ENCODE assay signal across 1 cellular context in the genomic region with DNA sequence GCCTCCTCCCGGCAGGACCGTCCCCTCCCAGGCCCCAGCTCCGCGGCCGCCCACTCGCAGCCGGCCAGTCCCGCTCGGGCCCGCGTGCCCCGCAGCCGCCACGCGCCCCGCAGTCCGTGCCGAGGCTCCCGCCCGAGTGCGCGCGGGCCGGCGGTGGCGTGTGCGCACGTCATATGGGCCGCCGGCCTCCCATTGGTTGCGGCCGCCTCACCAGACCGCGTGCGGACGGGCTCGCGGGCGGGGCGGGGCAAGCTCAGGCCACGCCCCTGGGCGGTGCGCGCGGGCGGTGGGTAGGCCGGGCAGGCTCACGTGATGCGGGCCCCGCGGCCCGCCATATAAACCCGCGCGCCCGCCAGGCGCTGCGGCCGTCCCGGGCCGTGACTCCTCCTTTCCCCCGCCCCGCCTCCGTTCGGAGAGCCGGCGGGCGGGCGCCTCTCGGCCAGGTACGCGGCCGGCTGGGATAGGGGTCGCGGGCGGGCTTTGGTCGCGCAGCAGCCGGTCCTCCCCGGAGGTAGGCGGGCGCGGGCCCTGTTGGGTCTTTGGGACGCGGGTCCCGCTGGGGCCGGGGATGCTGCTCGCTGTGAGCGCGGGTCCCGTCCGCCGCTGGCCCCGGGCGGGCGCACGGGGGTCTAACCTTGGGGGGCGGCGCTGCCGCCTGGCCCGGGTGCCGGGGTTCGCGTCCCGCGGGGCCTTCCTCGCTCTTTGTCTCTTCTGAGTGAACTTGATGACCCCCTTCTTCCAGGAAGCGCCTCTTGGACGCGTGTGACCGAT.
A peak's percentile ranks its signal among the peaks of the same experiment; 100 is the strongest.
TF ChIP-seq lines count a peak whose summit lies in the region.

A gene (plus strand): TSS at position 362 of the 771 bp plus-strand sequence. CDS start 408 bp downstream, at position 770.

TF ChIP-seq in K562, 482 proteins besides CTCF, POLR2A, EP300 and RAD21 (continued from another document):
- TF ChIP-seq, protein P1, sequence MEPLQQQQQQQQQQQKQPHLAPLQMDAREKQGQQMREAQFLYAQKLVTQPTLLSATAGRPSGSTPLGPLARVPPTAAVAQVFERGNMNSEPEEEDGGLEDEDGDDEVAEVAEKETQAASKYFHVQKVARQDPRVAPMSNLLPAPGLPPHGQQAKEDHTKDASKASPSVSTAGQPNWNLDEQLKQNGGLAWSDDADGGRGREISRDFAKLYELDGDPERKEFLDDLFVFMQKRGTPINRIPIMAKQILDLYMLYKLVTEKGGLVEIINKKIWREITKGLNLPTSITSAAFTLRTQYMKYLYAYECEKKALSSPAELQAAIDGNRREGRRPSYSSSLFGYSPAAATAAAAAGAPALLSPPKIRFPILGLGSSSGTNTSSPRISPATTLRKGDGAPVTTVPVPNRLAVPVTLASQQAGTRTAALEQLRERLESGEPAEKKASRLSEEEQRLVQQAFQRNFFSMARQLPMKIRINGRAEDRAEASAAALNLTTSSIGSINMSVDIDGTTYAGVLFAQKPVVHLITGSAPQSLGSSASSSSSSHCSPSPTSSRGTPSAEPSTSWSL (CRISPR knock-in tag; IDR thresholded peaks at IDR 0.05; ENCODE audit: borderline replicate concordance) = no peak
- TF ChIP-seq ZNF77 (CRISPR knock-in tag; IDR thresholded peaks at IDR 0.05) (no peak), ZNF699 (CRISPR knock-in tag; IDR thresholded peaks at IDR 0.05; ENCODE audit: insufficient replicate concordance) (peak; percentile 16), SUPT5H (IDR thresholded peaks at IDR 0.05) (peak; percentile 58), ERF (CRISPR knock-in tag; IDR thresholded peaks at IDR 0.05) (no peak; the same call in 1 of the 2 replicates), GTF2F1 (IDR thresholded peaks at IDR 0.05; ENCODE audit: low read depth, low read length) (peak; percentile 24; the same call in 1 of the 2 replicates), HNRNPLL (IDR thresholded peaks at IDR 0.05; ENCODE audit: low read depth, low read length, poor library complexity, severe bottlenecking) (peak; percentile 11), ZNF212 (CRISPR knock-in tag; IDR thresholded peaks at IDR 0.05) (0 out of 2 replicates have a peak, but pooled peaks have one; percentile 72), LCOR (CRISPR knock-in tag; IDR thresholded peaks at IDR 0.05) (no peak), NCOR1 (IDR thresholded peaks at IDR 0.05) (peak; percentile 40; the same call in 1 of the 2 replicates), PCBP1 (IDR thresholded peaks at IDR 0.05; ENCODE audit: low read depth, low read length, poor library complexity, severe bottlenecking) (peak; percentile 46), MYC (IDR thresholded peaks at IDR 0.05; ENCODE audit: low read depth, low read length) (peak; percentile 87; the same call in 1 of the 2 replicates), MYC (CRISPR knock-in tag; IDR thresholded peaks at IDR 0.05; ENCODE audit: borderline replicate concordance, low read depth) (no peak), POLR2H (tag; IDR thresholded peaks at IDR 0.05; ENCODE audit: low read depth) (peak; percentile 92), NR3C1 (CRISPR knock-in tag; IDR thresholded peaks at IDR 0.05) (no peak; the same call in 1 of the 2 replicates), ZBTB1 (CRISPR knock-in tag; IDR thresholded peaks at IDR 0.05; ENCODE audit: borderline replicate concordance, low read depth) (peak; percentile 91; the same call in 1 of the 2 replicates), ZNF197 (CRISPR knock-in tag; IDR thresholded peaks at IDR 0.05; ENCODE audit: low read depth) (no peak), HMG20B (CRISPR knock-in tag; IDR thresholded peaks at IDR 0.05) (no peak), ATF1 (CRISPR knock-in tag; IDR thresholded peaks at IDR 0.05) (no peak; the same call in 1 of the 2 replicates), ATF1 (tag; IDR thresholded peaks at IDR 0.05) (peak; percentile 64), MAZ (CRISPR knock-in tag; conservative IDR thresholded peaks at IDR 0.05 in 1 of 2, IDR thresholded peaks at IDR 0.05 in 1 of 2) (peak in 1 of 2 experiments; percentile 63; a peak in 3 of 4 replicates), FIP1L1 (IDR thresholded peaks at IDR 0.05; ENCODE audit: low read depth, low read length, poor library complexity, severe bottlenecking) (peak; percentile 71), ZBTB7A (IDR thresholded peaks at IDR 0.05; ENCODE audit: borderline replicate concordance, control insufficient read depth, low read depth, low read length) (peak; percentile 80), NFIC (IDR thresholded peaks at IDR 0.05) (peak; percentile 60; the same call in 1 of the 2 replicates), RBFOX2 (IDR thresholded peaks at IDR 0.05; ENCODE audit: low read depth, low read length) (peak; percentile 86), CREM (IDR thresholded peaks at IDR 0.05; ENCODE audit: low read depth) (peak; percentile 93)
- TF ChIP-seq, protein P2, sequence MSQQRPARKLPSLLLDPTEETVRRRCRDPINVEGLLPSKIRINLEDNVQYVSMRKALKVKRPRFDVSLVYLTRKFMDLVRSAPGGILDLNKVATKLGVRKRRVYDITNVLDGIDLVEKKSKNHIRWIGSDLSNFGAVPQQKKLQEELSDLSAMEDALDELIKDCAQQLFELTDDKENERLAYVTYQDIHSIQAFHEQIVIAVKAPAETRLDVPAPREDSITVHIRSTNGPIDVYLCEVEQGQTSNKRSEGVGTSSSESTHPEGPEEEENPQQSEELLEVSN (IDR thresholded peaks at IDR 0.05; ENCODE audit: borderline replicate concordance in 1 of 2, extremely low read depth in 1 of 2, insufficient read depth in 1 of 2, insufficient read length in 1 of 2, low read depth in 1 of 2, low read length in 1 of 2, poor library complexity in 1 of 2, severe bottlenecking in 1 of 2) = peak; percentile 99 to 100
- TF ChIP-seq, protein P3, sequence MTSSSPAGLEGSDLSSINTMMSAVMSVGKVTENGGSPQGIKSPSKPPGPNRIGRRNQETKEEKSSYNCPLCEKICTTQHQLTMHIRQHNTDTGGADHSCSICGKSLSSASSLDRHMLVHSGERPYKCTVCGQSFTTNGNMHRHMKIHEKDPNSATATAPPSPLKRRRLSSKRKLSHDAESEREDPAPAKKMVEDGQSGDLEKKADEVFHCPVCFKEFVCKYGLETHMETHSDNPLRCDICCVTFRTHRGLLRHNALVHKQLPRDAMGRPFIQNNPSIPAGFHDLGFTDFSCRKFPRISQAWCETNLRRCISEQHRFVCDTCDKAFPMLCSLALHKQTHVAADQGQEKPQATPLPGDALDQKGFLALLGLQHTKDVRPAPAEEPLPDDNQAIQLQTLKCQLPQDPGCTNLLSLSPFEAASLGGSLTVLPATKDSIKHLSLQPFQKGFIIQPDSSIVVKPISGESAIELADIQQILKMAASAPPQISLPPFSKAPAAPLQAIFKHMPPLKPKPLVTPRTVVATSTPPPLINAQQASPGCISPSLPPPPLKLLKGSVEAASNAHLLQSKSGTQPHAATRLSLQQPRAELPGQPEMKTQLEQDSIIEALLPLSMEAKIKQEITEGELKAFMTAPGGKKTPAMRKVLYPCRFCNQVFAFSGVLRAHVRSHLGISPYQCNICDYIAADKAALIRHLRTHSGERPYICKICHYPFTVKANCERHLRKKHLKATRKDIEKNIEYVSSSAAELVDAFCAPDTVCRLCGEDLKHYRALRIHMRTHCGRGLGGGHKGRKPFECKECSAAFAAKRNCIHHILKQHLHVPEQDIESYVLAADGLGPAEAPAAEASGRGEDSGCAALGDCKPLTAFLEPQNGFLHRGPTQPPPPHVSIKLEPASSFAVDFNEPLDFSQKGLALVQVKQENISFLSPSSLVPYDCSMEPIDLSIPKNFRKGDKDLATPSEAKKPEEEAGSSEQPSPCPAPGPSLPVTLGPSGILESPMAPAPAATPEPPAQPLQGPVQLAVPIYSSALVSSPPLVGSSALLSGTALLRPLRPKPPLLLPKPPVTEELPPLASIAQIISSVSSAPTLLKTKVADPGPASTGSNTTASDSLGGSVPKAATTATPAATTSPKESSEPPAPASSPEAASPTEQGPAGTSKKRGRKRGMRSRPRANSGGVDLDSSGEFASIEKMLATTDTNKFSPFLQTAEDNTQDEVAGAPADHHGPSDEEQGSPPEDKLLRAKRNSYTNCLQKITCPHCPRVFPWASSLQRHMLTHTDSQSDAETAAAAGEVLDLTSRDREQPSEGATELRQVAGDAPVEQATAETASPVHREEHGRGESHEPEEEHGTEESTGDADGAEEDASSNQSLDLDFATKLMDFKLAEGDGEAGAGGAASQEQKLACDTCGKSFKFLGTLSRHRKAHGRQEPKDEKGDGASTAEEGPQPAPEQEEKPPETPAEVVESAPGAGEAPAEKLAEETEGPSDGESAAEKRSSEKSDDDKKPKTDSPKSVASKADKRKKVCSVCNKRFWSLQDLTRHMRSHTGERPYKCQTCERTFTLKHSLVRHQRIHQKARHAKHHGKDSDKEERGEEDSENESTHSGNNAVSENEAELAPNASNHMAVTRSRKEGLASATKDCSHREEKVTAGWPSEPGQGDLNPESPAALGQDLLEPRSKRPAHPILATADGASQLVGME (CRISPR knock-in tag; IDR thresholded peaks at IDR 0.05) = peak; percentile 65; the same call in 1 of the 2 replicates
- TF ChIP-seq, protein P4, sequence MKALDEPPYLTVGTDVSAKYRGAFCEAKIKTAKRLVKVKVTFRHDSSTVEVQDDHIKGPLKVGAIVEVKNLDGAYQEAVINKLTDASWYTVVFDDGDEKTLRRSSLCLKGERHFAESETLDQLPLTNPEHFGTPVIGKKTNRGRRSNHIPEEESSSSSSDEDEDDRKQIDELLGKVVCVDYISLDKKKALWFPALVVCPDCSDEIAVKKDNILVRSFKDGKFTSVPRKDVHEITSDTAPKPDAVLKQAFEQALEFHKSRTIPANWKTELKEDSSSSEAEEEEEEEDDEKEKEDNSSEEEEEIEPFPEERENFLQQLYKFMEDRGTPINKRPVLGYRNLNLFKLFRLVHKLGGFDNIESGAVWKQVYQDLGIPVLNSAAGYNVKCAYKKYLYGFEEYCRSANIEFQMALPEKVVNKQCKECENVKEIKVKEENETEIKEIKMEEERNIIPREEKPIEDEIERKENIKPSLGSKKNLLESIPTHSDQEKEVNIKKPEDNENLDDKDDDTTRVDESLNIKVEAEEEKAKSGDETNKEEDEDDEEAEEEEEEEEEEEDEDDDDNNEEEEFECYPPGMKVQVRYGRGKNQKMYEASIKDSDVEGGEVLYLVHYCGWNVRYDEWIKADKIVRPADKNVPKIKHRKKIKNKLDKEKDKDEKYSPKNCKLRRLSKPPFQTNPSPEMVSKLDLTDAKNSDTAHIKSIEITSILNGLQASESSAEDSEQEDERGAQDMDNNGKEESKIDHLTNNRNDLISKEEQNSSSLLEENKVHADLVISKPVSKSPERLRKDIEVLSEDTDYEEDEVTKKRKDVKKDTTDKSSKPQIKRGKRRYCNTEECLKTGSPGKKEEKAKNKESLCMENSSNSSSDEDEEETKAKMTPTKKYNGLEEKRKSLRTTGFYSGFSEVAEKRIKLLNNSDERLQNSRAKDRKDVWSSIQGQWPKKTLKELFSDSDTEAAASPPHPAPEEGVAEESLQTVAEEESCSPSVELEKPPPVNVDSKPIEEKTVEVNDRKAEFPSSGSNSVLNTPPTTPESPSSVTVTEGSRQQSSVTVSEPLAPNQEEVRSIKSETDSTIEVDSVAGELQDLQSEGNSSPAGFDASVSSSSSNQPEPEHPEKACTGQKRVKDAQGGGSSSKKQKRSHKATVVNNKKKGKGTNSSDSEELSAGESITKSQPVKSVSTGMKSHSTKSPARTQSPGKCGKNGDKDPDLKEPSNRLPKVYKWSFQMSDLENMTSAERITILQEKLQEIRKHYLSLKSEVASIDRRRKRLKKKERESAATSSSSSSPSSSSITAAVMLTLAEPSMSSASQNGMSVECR (CRISPR knock-in tag; IDR thresholded peaks at IDR 0.05) = peak; percentile 34; the same call in 1 of the 2 replicates
